ENCODE assay signal across 26 cellular contexts in the genomic region with DNA sequence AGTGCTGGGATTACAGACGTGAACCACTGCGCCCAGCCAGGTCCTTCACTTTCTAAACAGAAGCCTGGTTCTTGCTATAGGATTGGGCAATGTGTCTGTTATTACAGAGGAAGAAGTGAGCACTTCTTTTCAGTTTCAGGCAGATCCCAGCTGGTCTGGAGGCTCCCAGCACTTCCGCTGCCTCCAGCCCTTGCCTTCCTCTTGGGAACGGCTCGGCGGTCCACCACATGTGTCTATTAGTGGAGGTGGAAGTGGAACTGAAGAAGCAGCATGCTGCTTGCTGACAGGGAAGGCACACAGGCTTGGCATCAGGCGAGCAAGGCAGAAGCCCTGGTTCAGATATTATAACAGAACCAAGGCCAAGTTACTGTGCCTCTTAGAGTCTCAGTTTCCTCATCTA. TPM values are rescaled to one million over a fixed set of nuclear protein-coding genes. Genes with fewer than 3 reads are reported as not detected.
A peak's percentile ranks its signal among the peaks of the same experiment; 100 is the strongest.
DNase-seq lines count a peak whose midpoint lies in the region; ATAC-seq and TF ChIP-seq lines count a peak whose summit lies in the region.
"Had no signal": no experiment of that assay in that cellular context is flagged by ENCODE, and none has a peak within 500 bp of the region (broad histone marks: within the 10 kb centered on the region; RNA-seq: fewer than 3 reads in every experiment).

No MANE protein-coding gene starts in this region.

- peaks cover 60 to 64% of the 10 kb centered on the region in 2 donors for H3K36me3 Mint-ChIP-seq in CD14-positive monocyte
- H3K36me3 Mint-ChIP-seq in effector memory CD8-positive, alpha-beta T cell (ENCODE audit: insufficient read depth), result peaks cover 39% of the 10 kb centered on the region

- DNase-seq in CD14-positive monocyte (ENCODE audit: low spot score) (no peak), SIG-M5 (lab: John Stamatoyannopoulos, UW) (peak; percentile 72), left ventricle myocardium superior (peak; percentile 64), occipital lobe (lab: John Stamatoyannopoulos, UW) (peak; percentile 18)
- DNase-seq in effector memory CD8-positive, alpha-beta T cell, result no peak
- no peak for DNase-seq in stimulated activated naive CD8-positive, alpha-beta T cell treated with anti-CD3 and anti-CD28 coated beads, Interleukin-15, amount 100 ng/mL, for 72 hours
- DNase-seq: activated CD4-positive, alpha-beta T cell treated with anti-CD3 and anti-CD28 coated beads for 1 hour; activated naive CD8-positive, alpha-beta T cell treated with anti-CD3 and anti-CD28 coated beads, Interleukin-2, amount 50 U/mL, for 24 hours; NCI-H1092 treated with DMSO at 0.1 percent for 48 hours; NCI-H526; PC-9; stimulated activated CD4-positive, alpha-beta T cell treated with anti-CD3 and anti-CD28 coated beads, Interleukin-4, amount 100 ng/mL, for 1 hour; stomach; T1000 had no signal

- intact Hi-C loops in CD14-positive monocyte (cut with micrococcal nuclease) (no loop called here), left ventricle myocardium superior (cut with micrococcal nuclease) (no loop called here)

- no peak for TF ChIP-seq CTCF in CD14-positive monocyte (IDR thresholded peaks at IDR 0.05)

- peaks cover 0 to 3% (median 3%) of the 10 kb centered on the region in 3 donors for H3K27me3 Mint-ChIP-seq in CD14-positive monocyte (ENCODE audit: low read depth in 3 of 3)
- no peaks in the 10 kb centered on the region for H3K27me3 Mint-ChIP-seq in effector memory CD8-positive, alpha-beta T cell
- H3K27me3 Mint-ChIP-seq in stimulated activated naive CD8-positive, alpha-beta T cell treated with anti-CD3 and anti-CD28 coated beads, Interleukin-15, amount 100 ng/mL, for 72 hours, result no peaks in the 10 kb centered on the region
- H3K27me3 Mint-ChIP-seq: activated naive CD8-positive, alpha-beta T cell treated with anti-CD3 and anti-CD28 coated beads, Interleukin-2, amount 50 U/mL, for 24 hours had no signal

- H3K4me3 Mint-ChIP-seq in CD14-positive monocyte, result peak overlapping the region; percentile 52 to 64
- no peak overlapping the region for H3K4me3 Mint-ChIP-seq in effector memory CD8-positive, alpha-beta T cell
- H3K4me3 Mint-ChIP-seq in stimulated activated naive CD8-positive, alpha-beta T cell treated with anti-CD3 and anti-CD28 coated beads, Interleukin-15, amount 100 ng/mL, for 72 hours, result no peak overlapping the region
- H3K4me3 Mint-ChIP-seq: activated naive CD8-positive, alpha-beta T cell treated with anti-CD3 and anti-CD28 coated beads, Interleukin-2, amount 50 U/mL, for 24 hours had no signal

- H3K9me3 Mint-ChIP-seq in CD14-positive monocyte, result peaks cover 0 to 5% (median 2%) of the 10 kb centered on the region in 7 donors
- no peaks in the 10 kb centered on the region for H3K9me3 Mint-ChIP-seq in effector memory CD8-positive, alpha-beta T cell
- no peaks in the 10 kb centered on the region for H3K9me3 Mint-ChIP-seq in stimulated activated naive CD8-positive, alpha-beta T cell treated with anti-CD3 and anti-CD28 coated beads, Interleukin-15, amount 100 ng/mL, for 72 hours
- H3K9me3 Mint-ChIP-seq: activated naive CD8-positive, alpha-beta T cell treated with anti-CD3 and anti-CD28 coated beads, Interleukin-2, amount 50 U/mL, for 24 hours had no signal

- H3K27ac Mint-ChIP-seq in CD14-positive monocyte, result peak overlapping the region; percentile 65 to 95 (median 91)
- H3K27ac Mint-ChIP-seq in effector memory CD8-positive, alpha-beta T cell, result no peak overlapping the region
- no peak overlapping the region for H3K27ac Mint-ChIP-seq in stimulated activated naive CD8-positive, alpha-beta T cell treated with anti-CD3 and anti-CD28 coated beads, Interleukin-15, amount 100 ng/mL, for 72 hours
- H3K27ac Mint-ChIP-seq: activated naive CD8-positive, alpha-beta T cell treated with anti-CD3 and anti-CD28 coated beads, Interleukin-2, amount 50 U/mL, for 24 hours; activated T-helper 2 cell treated with anti-CD3 and anti-CD28 coated beads, Interferon-gamma antibody, Interleukin-2, Interleukin-4, amounts not matched to agents 10 μg/mL and 5 μg/mL and 100 μg/mL, durations not matched to agents 14 hours and 24 hours and 36 hours had no signal

- peak; percentile 83 for ATAC-seq in left ventricle myocardium superior
- ATAC-seq in GM21423 (IDR thresholded peaks at IDR 0.05; ENCODE audit: unreplicated experiment), result no peak
- ATAC-seq in effector memory CD8-positive, alpha-beta T cell (replicated peaks), result no peak
- no peak for ATAC-seq in HG03039 (IDR thresholded peaks at IDR 0.05; ENCODE audit: unreplicated experiment)
- ATAC-seq in stimulated activated naive CD8-positive, alpha-beta T cell treated with anti-CD3 and anti-CD28 coated beads, Interleukin-15, amount 100 ng/mL, for 72 hours, result no peak
- ATAC-seq: A549; activated naive CD8-positive, alpha-beta T cell treated with anti-CD3 and anti-CD28 coated beads, Interleukin-2, amount 50 U/mL, for 24 hours; K562 had no signal

- peaks cover 58% of the 10 kb centered on the region for H3K4me1 Mint-ChIP-seq in CD14-positive monocyte
- H3K4me1 Mint-ChIP-seq in effector memory CD8-positive, alpha-beta T cell (ENCODE audit: low read depth in 2 of 2), result peaks cover 18 to 21% of the 10 kb centered on the region in 2 donors
- H3K4me1 Mint-ChIP-seq in stimulated activated naive CD8-positive, alpha-beta T cell treated with anti-CD3 and anti-CD28 coated beads, Interleukin-15, amount 100 ng/mL, for 72 hours, result peaks cover 28% of the 10 kb centered on the region

RNA-seq across cellular contexts. Expression of gene MKNK1, which starts 17.0 kb away (rescaled TPM):
- 10 to 100 TPM; 38.2 to 38.6 TPM for polyA plus RNA-seq in CD14-positive monocyte
- total RNA-seq in left ventricle myocardium superior, result 42.5 TPM
- 8.7 TPM for total RNA-seq in occipital lobe

RNA-seq across cellular contexts. Expression of gene MOB3C, which starts 29.5 kb away (rescaled TPM):
- polyA plus RNA-seq in CD14-positive monocyte, result 1 to 10 TPM; 5.3 to 6.1 TPM
- total RNA-seq in left ventricle myocardium superior (11.2 TPM), occipital lobe (2.2 TPM)

RNA-seq across cellular contexts. Expression of gene KNCN, which starts 35.6 kb away (rescaled TPM):
- polyA plus RNA-seq in CD14-positive monocyte, result not detected
- total RNA-seq in left ventricle myocardium superior (not detected), occipital lobe (not detected)
- total RNA-seq: activated T-helper 2 cell treated with anti-CD3 and anti-CD28 coated beads, Interferon-gamma antibody, Interleukin-2, Interleukin-4, amounts not matched to agents 10 μg/mL and 5 μg/mL and 100 μg/mL, durations not matched to agents 14 hours and 24 hours and 36 hours; breast epithelium; endothelial cell of umbilical vein; K562; myocyte; osteocyte; PC-9; SK-MEL-5; skeletal muscle tissue; stomach; upper lobe of left lung had no signal
- polyA plus RNA-seq: A549, endothelial cell of umbilical vein, K562, stomach had no signal

Comparison
In these comparisons a context has a peak if more than half of its experiments do, and no peak if none do; other contexts are left out.
1. DNase-seq: peak in SIG-M5 (single experiment), left ventricle myocardium superior (single experiment) and occipital lobe (single experiment); none in CD14-positive monocyte (single experiment), effector memory CD8-positive, alpha-beta T cell (0 of 3) and stimulated activated naive CD8-positive, alpha-beta T cell treated with anti-CD3 and anti-CD28 coated beads, Interleukin-15, amount 100 ng/mL, for 72 hours (0 of 2).
2. H3K27ac Mint-ChIP-seq: peak in CD14-positive monocyte (7 of 7); none in effector memory CD8-positive, alpha-beta T cell (0 of 2) and stimulated activated naive CD8-positive, alpha-beta T cell treated with anti-CD3 and anti-CD28 coated beads, Interleukin-15, amount 100 ng/mL, for 72 hours (0 of 2).
3. H3K4me3 Mint-ChIP-seq: peak in CD14-positive monocyte (2 of 2); none in effector memory CD8-positive, alpha-beta T cell (0 of 2) and stimulated activated naive CD8-positive, alpha-beta T cell treated with anti-CD3 and anti-CD28 coated beads, Interleukin-15, amount 100 ng/mL, for 72 hours (0 of 2).